29 cellular contexts compared by ENCODE assay signal in genomic region chrX:129689881-129690280, GRCh38. TPM values are rescaled to one million over a fixed set of nuclear protein-coding genes. Genes with fewer than 3 reads are reported as not detected.
"Had no signal": no experiment of that assay in that cellular context is flagged by ENCODE, and none has a peak within 500 bp of the region (broad histone marks: within the 10 kb centered on the region; RNA-seq: fewer than 3 reads in every experiment).

No MANE protein-coding gene starts in this region.

- H3K36me3 Mint-ChIP-seq: mesothelial cell of epicardium; naive B cell; natural killer cell treated with Interleukin-12 subunit alpha and Interleukin-12 subunit beta and Interleukin-15 and Interleukin-18, amount 100 ng/mL, for 72 hours; stimulated activated effector memory CD8-positive, alpha-beta T cell treated with anti-CD3 and anti-CD28 coated beads, Interleukin-12 subunit alpha, Interleukin-12 subunit beta, amount 100 ng/mL, for 72 hours had no signal

- H3K4me3 Mint-ChIP-seq: dendritic cell treated with granulocyte-macrophage colony-stimulating factor and Interleukin-4, amounts not matched to agents 40 ng/mL and 50 ng/mL, for 4 days; endodermal cell; mesothelial cell of epicardium; naive B cell; natural killer cell treated with Interleukin-12 subunit alpha and Interleukin-12 subunit beta and Interleukin-15 and Interleukin-18, amount 100 ng/mL, for 72 hours; neural crest cell; stimulated activated effector memory CD8-positive, alpha-beta T cell treated with anti-CD3 and anti-CD28 coated beads, Interleukin-12 subunit alpha, Interleukin-12 subunit beta, amount 100 ng/mL, for 72 hours had no signal

- H3K9me3 Mint-ChIP-seq: dendritic cell treated with granulocyte-macrophage colony-stimulating factor and Interleukin-4, amounts not matched to agents 40 ng/mL and 50 ng/mL, for 4 days; endodermal cell; natural killer cell treated with Interleukin-12 subunit alpha and Interleukin-12 subunit beta and Interleukin-15 and Interleukin-18, amount 100 ng/mL, for 72 hours; neural crest cell; stimulated activated effector memory CD8-positive, alpha-beta T cell treated with anti-CD3 and anti-CD28 coated beads, Interleukin-12 subunit alpha, Interleukin-12 subunit beta, amount 100 ng/mL, for 72 hours had no signal

- DNase-seq: effector CD8-positive, alpha-beta T cell; endodermal cell; foreskin keratinocyte; hippocampal formation; kidney glomerular epithelial cell; left colon; lower lobe of right lung; mucosa of descending colon; naive B cell; right lobe of liver; stimulated activated CD4-positive, alpha-beta T cell treated with anti-CD3 and anti-CD28 coated beads, Interleukin-2, amount 100 ng/mL, for 24 hours; stimulated activated CD4-positive, alpha-beta T cell treated with anti-CD3 and anti-CD28 coated beads, Interleukin-4, amount 100 ng/mL, for 24 hours; stimulated activated naive CD4-positive, alpha-beta T cell treated with Interleukin-2 at 50 U/mL for 16 hours; stomach; thyroid gland; trophoblast cell had no signal

- H3K4me3 ChIP-seq: gastroesophageal sphincter, heart left ventricle, lower lobe of right lung, mucosa of descending colon, right lobe of liver, stomach, thyroid gland, vagina had no signal

- H3K4me1 Mint-ChIP-seq: naive B cell; stimulated activated effector memory CD8-positive, alpha-beta T cell treated with anti-CD3 and anti-CD28 coated beads, Interleukin-12 subunit alpha, Interleukin-12 subunit beta, amount 100 ng/mL, for 72 hours had no signal

- H3K27ac Mint-ChIP-seq: dendritic cell treated with granulocyte-macrophage colony-stimulating factor and Interleukin-4, amounts not matched to agents 40 ng/mL and 50 ng/mL, for 4 days; endodermal cell; mesothelial cell of epicardium; natural killer cell treated with Interleukin-12 subunit alpha and Interleukin-12 subunit beta and Interleukin-15 and Interleukin-18, amount 100 ng/mL, for 72 hours; progenitor cell of endocrine pancreas; stimulated activated effector memory CD8-positive, alpha-beta T cell treated with anti-CD3 and anti-CD28 coated beads, Interleukin-12 subunit alpha, Interleukin-12 subunit beta, amount 100 ng/mL, for 72 hours had no signal

- H3K27me3 Mint-ChIP-seq: dendritic cell treated with granulocyte-macrophage colony-stimulating factor and Interleukin-4, amounts not matched to agents 40 ng/mL and 50 ng/mL, for 4 days; natural killer cell treated with Interleukin-12 subunit alpha and Interleukin-12 subunit beta and Interleukin-15 and Interleukin-18, amount 100 ng/mL, for 72 hours; progenitor cell of endocrine pancreas had no signal

- H3K27ac ChIP-seq: epithelial cell of prostate, foreskin keratinocyte, gastroesophageal sphincter, lower lobe of right lung, neutrophil, parathyroid adenoma, right lobe of liver, stomach, thyroid gland, vagina had no signal

- ATAC-seq: esophagus mucosa; foreskin keratinocyte; left colon; lower lobe of right lung; mucosa of descending colon; natural killer cell treated with Interleukin-12 subunit alpha and Interleukin-12 subunit beta and Interleukin-15 and Interleukin-18, amount 100 ng/mL, for 72 hours; right lobe of liver; stimulated activated effector memory CD8-positive, alpha-beta T cell treated with anti-CD3 and anti-CD28 coated beads, Interleukin-12 subunit alpha, Interleukin-12 subunit beta, amount 100 ng/mL, for 72 hours had no signal

RNA-seq across cellular contexts. Expression of gene APLN, which starts 35.1 kb away (rescaled TPM):
- total RNA-seq: vagina had no signal

RNA-seq across cellular contexts. Expression of gene XPNPEP2, which starts 48.9 kb away (rescaled TPM):
- total RNA-seq: foreskin keratinocyte, progenitor cell of endocrine pancreas had no signal
